In the genomic region with DNA sequence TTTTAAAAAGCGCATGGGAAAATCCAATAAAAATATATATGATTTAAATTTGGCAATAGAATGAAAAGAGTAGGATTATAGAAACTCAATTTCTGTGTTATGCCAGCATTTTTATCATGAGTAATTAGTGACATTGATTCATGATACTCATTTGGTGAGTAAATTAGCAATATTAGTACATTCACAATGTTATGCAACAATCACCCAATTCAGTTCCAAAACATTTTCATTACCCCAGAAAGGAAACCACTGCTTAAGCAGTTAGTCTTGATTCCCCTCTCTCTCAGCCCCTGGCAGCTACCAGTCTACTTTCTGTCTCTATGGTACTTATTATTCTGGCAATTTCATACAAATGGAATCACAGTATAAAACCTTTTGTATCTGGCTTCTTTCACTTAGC, we compare ENCODE assay signal across 1 cellular context.
TF ChIP-seq lines count a peak whose summit lies in the region.

No MANE protein-coding gene starts in this region.

TF ChIP-seq in IMR-90, 13 proteins besides CTCF, POLR2A, EP300 and RAD21:
- TF ChIP-seq CEBPB (IDR thresholded peaks at IDR 0.05; ENCODE audit: low read depth, low read length) (peak; percentile 59), MAFK (IDR thresholded peaks at IDR 0.05; ENCODE audit: low read depth, low read length) (no peak)
TF ChIP-seq in IMR-90: peak in this region for 1.
